28 cellular contexts compared by ENCODE assay signal in the genomic region with DNA sequence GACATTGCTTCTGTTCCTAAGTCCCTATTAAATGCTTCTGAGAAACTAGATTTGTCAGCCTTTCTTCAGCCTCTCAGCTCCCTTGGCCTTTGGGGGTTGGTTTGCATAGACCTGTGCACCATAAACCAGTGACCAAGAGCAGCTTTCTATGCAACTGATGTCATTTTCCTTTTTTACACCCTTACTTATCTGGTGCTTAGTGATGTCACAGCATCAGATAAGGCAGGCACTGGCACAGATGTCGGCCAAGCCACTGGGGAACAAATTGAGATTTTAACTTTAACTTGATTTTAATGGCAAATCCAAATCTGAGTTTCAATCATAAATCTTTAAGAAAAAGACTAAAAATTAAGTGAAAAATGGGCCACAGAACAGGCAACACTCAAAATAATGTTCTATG. TPM values are rescaled to one million over a fixed set of nuclear protein-coding genes. Genes with fewer than 3 reads are reported as not detected.
"Had no signal": no experiment of that assay in that cellular context is flagged by ENCODE, and none has a peak within 500 bp of the region (broad histone marks: within the 10 kb centered on the region; RNA-seq: fewer than 3 reads in every experiment).

No MANE protein-coding gene starts in this region.

- ATAC-seq: activated CD4-positive, alpha-beta T cell treated with anti-CD3 and anti-CD28 coated beads for 36 hours; activated CD8-positive, alpha-beta T cell treated with anti-CD3 and anti-CD28 coated beads for 36 hours; activated T-cell treated with anti-CD3 and anti-CD28 coated beads, Interleukin-2, amount 50 U/mL, for 4 hours; activated T-helper 17 cell treated with anti-CD3 and anti-CD28 coated beads, Interleukin-2, amount 50 U/mL, for 72 hours; effector memory CD8-positive, alpha-beta T cell; gastroesophageal sphincter had no signal

- H3K4me1 ChIP-seq: esophagus squamous epithelium, gastroesophageal sphincter had no signal

- H3K27ac ChIP-seq: brain microvascular endothelial cell, coronary artery, epithelial cell of prostate, esophagus squamous epithelium, gastroesophageal sphincter had no signal

- DNase-seq: activated CD4-positive, alpha-beta T cell treated with anti-CD3 and anti-CD28 coated beads for 36 hours; activated CD4-positive, alpha-beta T cell treated with anti-CD3 and anti-CD28 coated beads, Interleukin-2, amount 10 ng/mL, durations not matched to agents 7 days and 5 days; activated CD4-positive, alpha-beta T cell treated with anti-CD3 and anti-CD28 coated beads, Interleukin-2, amount 50 U/mL, for 48 hours; activated CD4-positive, CD25-positive, alpha-beta regulatory T cell; activated CD4-positive, CD25-positive, alpha-beta regulatory T cell treated with anti-CD3 and anti-CD28 coated beads, Interleukin-2, amount 50 U/mL, for 72 hours; activated CD8-positive, alpha-beta memory T cell treated with anti-CD3 and anti-CD28 coated beads for 24 hours; activated CD8-positive, alpha-beta T cell treated with anti-CD3 and anti-CD28 coated beads for 36 hours; activated effector memory CD4-positive, alpha-beta T cell treated with Interleukin-2 at 50 U/mL for 16 hours; activated gamma-delta T cell treated with Interleukin-2 at 50 U/mL for 16 hours; activated naive CD4-positive, alpha-beta T cell treated with anti-CD3 and anti-CD28 coated beads, Interleukin-2, amount 50 U/mL, for 16 hours; activated naive CD4-positive, alpha-beta T cell treated with Interleukin-2 at 50 U/mL for 16 hours; activated T-cell treated with anti-CD3 and anti-CD28 coated beads, Interleukin-2, amount 50 U/mL, for 4 hours; amniotic stem cell; anterior cingulate cortex; brain microvascular endothelial cell; effector CD4-positive, alpha-beta T cell; effector memory CD8-positive, alpha-beta T cell; esophagus squamous epithelium; foreskin melanocyte; T-helper 2 cell had no signal

- H3K4me3 ChIP-seq: coronary artery, esophagus squamous epithelium, gastroesophageal sphincter had no signal

- H3K9me3 ChIP-seq: esophagus squamous epithelium, gastroesophageal sphincter had no signal

- H3K27me3 ChIP-seq: brain microvascular endothelial cell, esophagus squamous epithelium, gastroesophageal sphincter had no signal

- H3K36me3 ChIP-seq: brain microvascular endothelial cell, esophagus squamous epithelium, gastroesophageal sphincter had no signal

- FAIRE-seq: astrocyte, bronchial epithelial cell, endothelial cell of umbilical vein had no signal

RNA-seq across cellular contexts. Expression of a gene that starts 59.8 kb away (rescaled TPM):
- total RNA-seq: activated CD4-positive, alpha-beta T cell treated with anti-CD3 and anti-CD28 coated beads, Interleukin-2, amount 10 ng/mL, durations not matched to agents 7 days and 5 days; bronchial epithelial cell; endothelial cell of umbilical vein; glomerular endothelial cell had no signal
- polyA plus RNA-seq: endothelial cell of umbilical vein had no signal
